ENCODE assay signal across 2 cellular contexts in the genomic region with DNA sequence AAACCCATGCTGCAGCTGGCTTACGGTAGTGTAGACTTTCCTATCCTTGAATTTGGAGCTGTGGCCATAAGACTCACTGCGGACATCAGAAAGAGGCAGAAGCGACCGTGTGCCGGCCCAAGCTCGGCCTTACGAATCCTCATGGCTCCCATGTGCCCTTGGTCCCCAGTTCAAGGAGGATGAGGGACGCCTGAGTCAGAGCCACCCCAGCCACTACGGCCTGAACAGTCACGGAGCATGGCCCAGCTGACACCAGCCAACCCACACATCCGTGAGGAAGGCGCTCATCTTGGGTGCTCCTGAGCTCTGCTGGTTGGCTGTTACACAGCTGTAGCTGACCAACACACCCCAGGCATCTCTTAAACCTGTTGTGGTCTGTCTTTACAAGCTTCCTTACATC.
TF ChIP-seq lines count a peak whose summit lies in the region.

No MANE protein-coding gene starts in this region.

TF ChIP-seq in HepG2, 621 proteins besides CTCF, POLR2A, EP300 and RAD21:
- TF ChIP-seq ZNF788 (CRISPR knock-in tag; IDR thresholded peaks at IDR 0.05; ENCODE audit: borderline replicate concordance) (no peak), FOSL2 (CRISPR knock-in tag; IDR thresholded peaks at IDR 0.05) (no peak), RBAK (CRISPR knock-in tag; IDR thresholded peaks at IDR 0.05) (0 out of 2 replicates have a peak, but pooled peaks have one; percentile 49), ZNF263 (CRISPR knock-in tag; IDR thresholded peaks at IDR 0.05) (no peak)
- TF ChIP-seq, protein P1, sequence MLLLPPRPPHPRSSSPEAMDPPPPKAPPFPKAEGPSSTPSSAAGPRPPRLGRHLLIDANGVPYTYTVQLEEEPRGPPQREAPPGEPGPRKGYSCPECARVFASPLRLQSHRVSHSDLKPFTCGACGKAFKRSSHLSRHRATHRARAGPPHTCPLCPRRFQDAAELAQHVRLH (CRISPR knock-in tag; IDR thresholded peaks at IDR 0.05; ENCODE audit: borderline replicate concordance, low read depth), result no peak

TF ChIP-seq in IMR-90, 13 proteins besides CTCF, POLR2A, EP300 and RAD21:
- TF ChIP-seq MAZ (IDR thresholded peaks at IDR 0.05; ENCODE audit: borderline replicate concordance, low read depth, low read length) (no peak), SMC3 (IDR thresholded peaks at IDR 0.05; ENCODE audit: low read depth, low read length) (no peak), FOS (IDR thresholded peaks at IDR 0.05; ENCODE audit: low read depth, low read length) (no peak), RCOR1 (IDR thresholded peaks at IDR 0.05; ENCODE audit: insufficient replicate concordance, low read length) (no peak), MXI1 (IDR thresholded peaks at IDR 0.05; ENCODE audit: borderline replicate concordance, low read depth, low read length) (no peak), CHD1 (IDR thresholded peaks at IDR 0.05; ENCODE audit: low read depth, low read length) (no peak), CEBPB (IDR thresholded peaks at IDR 0.05; ENCODE audit: low read depth, low read length) (no peak), BHLHE40 (IDR thresholded peaks at IDR 0.05; ENCODE audit: low read depth, low read length) (no peak), NFE2L2 (IDR thresholded peaks at IDR 0.05; ENCODE audit: low read depth, low read length) (no peak), RFX5 (IDR thresholded peaks at IDR 0.05; ENCODE audit: low read depth, low read length) (no peak)
- TF ChIP-seq, protein P2, sequence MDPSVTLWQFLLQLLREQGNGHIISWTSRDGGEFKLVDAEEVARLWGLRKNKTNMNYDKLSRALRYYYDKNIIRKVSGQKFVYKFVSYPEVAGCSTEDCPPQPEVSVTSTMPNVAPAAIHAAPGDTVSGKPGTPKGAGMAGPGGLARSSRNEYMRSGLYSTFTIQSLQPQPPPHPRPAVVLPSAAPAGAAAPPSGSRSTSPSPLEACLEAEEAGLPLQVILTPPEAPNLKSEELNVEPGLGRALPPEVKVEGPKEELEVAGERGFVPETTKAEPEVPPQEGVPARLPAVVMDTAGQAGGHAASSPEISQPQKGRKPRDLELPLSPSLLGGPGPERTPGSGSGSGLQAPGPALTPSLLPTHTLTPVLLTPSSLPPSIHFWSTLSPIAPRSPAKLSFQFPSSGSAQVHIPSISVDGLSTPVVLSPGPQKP (IDR thresholded peaks at IDR 0.05; ENCODE audit: borderline replicate concordance, low read depth, low read length), result no peak
- TF ChIP-seq, protein P3, sequence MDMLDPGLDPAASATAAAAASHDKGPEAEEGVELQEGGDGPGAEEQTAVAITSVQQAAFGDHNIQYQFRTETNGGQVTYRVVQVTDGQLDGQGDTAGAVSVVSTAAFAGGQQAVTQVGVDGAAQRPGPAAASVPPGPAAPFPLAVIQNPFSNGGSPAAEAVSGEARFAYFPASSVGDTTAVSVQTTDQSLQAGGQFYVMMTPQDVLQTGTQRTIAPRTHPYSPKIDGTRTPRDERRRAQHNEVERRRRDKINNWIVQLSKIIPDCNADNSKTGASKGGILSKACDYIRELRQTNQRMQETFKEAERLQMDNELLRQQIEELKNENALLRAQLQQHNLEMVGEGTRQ (IDR thresholded peaks at IDR 0.05; ENCODE audit: low read depth, low read length), result no peak
